1 cellular context compared by ENCODE assay signal in the genomic region with DNA sequence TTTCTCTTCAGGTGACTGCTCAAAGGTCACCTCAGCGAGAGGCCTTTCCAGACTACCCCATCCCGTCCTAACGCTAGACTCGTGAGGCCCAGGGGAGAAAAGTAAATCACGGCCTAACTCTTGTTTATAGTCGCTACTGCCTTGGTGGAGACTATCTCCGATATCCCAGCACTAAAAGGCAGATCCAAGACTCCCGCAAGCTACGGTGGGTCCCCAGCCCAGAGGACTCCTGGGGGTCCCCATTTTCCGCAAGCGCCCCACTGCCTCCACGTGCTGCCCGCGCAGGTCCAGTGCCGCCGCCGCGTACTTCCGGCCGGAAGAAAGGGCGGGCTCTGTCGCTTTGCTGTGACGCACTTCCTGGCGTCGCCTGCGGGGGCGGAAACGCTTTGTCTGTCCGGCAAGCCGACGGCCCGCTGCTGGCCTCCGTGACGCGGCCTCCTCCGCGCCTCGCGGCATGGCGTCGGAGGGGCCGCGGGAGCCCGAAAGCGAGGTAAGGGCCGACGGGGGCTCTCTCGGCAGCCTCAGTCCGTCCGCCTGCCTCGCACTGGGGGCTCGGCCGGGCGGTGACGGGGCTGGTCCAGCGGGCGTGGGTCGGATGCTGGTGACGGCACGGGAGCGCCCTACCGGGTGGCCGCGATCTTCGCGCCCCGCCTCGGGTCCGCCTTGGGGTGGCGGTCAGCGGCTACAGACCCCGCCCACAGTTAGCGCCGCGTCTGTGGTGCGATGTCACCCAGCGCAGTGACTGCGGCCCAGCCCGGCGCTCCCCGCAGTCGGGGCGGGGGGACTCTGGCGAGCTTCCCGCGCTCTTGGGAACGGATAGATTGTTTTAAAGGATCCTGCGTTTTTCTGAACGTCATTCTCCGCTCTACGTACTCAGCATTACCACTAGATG.
A peak's percentile ranks its signal among the peaks of the same experiment; 100 is the strongest.
TF ChIP-seq lines count a peak whose summit lies in the region.

A gene with protein sequence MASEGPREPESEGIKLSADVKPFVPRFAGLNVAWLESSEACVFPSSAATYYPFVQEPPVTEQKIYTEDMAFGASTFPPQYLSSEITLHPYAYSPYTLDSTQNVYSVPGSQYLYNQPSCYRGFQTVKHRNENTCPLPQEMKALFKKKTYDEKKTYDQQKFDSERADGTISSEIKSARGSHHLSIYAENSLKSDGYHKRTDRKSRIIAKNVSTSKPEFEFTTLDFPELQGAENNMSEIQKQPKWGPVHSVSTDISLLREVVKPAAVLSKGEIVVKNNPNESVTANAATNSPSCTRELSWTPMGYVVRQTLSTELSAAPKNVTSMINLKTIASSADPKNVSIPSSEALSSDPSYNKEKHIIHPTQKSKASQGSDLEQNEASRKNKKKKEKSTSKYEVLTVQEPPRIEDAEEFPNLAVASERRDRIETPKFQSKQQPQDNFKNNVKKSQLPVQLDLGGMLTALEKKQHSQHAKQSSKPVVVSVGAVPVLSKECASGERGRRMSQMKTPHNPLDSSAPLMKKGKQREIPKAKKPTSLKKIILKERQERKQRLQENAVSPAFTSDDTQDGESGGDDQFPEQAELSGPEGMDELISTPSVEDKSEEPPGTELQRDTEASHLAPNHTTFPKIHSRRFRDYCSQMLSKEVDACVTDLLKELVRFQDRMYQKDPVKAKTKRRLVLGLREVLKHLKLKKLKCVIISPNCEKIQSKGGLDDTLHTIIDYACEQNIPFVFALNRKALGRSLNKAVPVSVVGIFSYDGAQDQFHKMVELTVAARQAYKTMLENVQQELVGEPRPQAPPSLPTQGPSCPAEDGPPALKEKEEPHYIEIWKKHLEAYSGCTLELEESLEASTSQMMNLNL (plus strand): TSS at position 378 of the 892 bp plus-strand sequence. CDS start 77 bp downstream, at position 455.

TF ChIP-seq in GM12878, 131 proteins besides CTCF, POLR2A, EP300 and RAD21 (continued from another document and continues in another):
- TF ChIP-seq MYB (IDR thresholded peaks at IDR 0.05; ENCODE audit: borderline replicate concordance, low read depth, low read length) (peak; percentile 12; the same call in 1 of the 2 replicates), ATF7 (IDR thresholded peaks at IDR 0.05; ENCODE audit: low read depth) (no peak; the same call in 1 of the 2 replicates), RAD51 (IDR thresholded peaks at IDR 0.05) (peak; percentile 59), HDGF (IDR thresholded peaks at IDR 0.05) (0 out of 2 replicates have a peak, but pooled peaks have one; percentile 19), FOS (IDR thresholded peaks at IDR 0.05; ENCODE audit: borderline replicate concordance, extremely low read depth, insufficient read length) (no peak), POLR2AphosphoS2 (IDR thresholded peaks at IDR 0.05; ENCODE audit: low read depth, low read length) (peak; percentile 95), CHD1 (IDR thresholded peaks at IDR 0.05; ENCODE audit: low read depth, low read length) (no peak), RUNX3 (IDR thresholded peaks at IDR 0.05; ENCODE audit: low read length) (peak; percentile 57; the same call in 1 of the 2 replicates), LARP7 (IDR thresholded peaks at IDR 0.05) (peak; percentile 98), POLR2AphosphoS5 (IDR thresholded peaks at IDR 0.05; ENCODE audit: low read length) (peak; percentile 96), CEBPB (IDR thresholded peaks at IDR 0.05; ENCODE audit: borderline replicate concordance in 1 of 2, low read depth in 2 of 2, low read length in 2 of 2) (no peak), BCLAF1 (IDR thresholded peaks at IDR 0.05) (no peak), SIX5 (IDR thresholded peaks at IDR 0.05; ENCODE audit: low read depth, low read length, severe bottlenecking) (peak; percentile 70), JUND (IDR thresholded peaks at IDR 0.05; ENCODE audit: low read depth, low read length) (no peak), NR2C2 (IDR thresholded peaks at IDR 0.05; ENCODE audit: borderline replicate concordance, control insufficient read depth, insufficient read length, low read depth) (no peak), SIN3A (IDR thresholded peaks at IDR 0.05; ENCODE audit: low read depth, low read length) (peak; percentile 96), SUPT20H (IDR thresholded peaks at IDR 0.05; ENCODE audit: borderline replicate concordance, control insufficient read depth, low read depth, low read length) (no peak), CREB1 (IDR thresholded peaks at IDR 0.05; ENCODE audit: low read depth) (peak; percentile 98), MEF2A (IDR thresholded peaks at IDR 0.05; ENCODE audit: insufficient read depth, low read depth, low read length) (no peak), HDAC6 (IDR thresholded peaks at IDR 0.05; ENCODE audit: unreplicated experiment) (peak; percentile 49), NFIC (IDR thresholded peaks at IDR 0.05; ENCODE audit: low read depth, low read length) (0 out of 2 replicates have a peak, but pooled peaks have one; percentile 9), POU2F2 (IDR thresholded peaks at IDR 0.05; ENCODE audit: borderline replicate concordance, low read depth, low read length) (peak; percentile 83), ESRRA (IDR thresholded peaks at IDR 0.05; ENCODE audit: low read length) (peak; percentile 33; the same call in 1 of the 2 replicates), E4F1 (IDR thresholded peaks at IDR 0.05; ENCODE audit: borderline replicate concordance, partially characterized antibody) (peak; percentile 83), BRCA1 (IDR thresholded peaks at IDR 0.05; ENCODE audit: low read depth, low read length) (no peak), JUNB (IDR thresholded peaks at IDR 0.05) (no peak), MTA2 (IDR thresholded peaks at IDR 0.05; ENCODE audit: low read depth) (0 out of 2 replicates have a peak, but pooled peaks have one; percentile 19), EGR1 (IDR thresholded peaks at IDR 0.05; ENCODE audit: borderline replicate concordance in 1 of 2, low read depth in 2 of 2, low read length in 2 of 2) (peak; percentile 91 to 100), BACH1 (IDR thresholded peaks at IDR 0.05; ENCODE audit: borderline replicate concordance) (peak; percentile 92), SMAD1 (IDR thresholded peaks at IDR 0.05; ENCODE audit: low read depth, partially characterized antibody) (no peak), SREBF2 (IDR thresholded peaks at IDR 0.05; ENCODE audit: low read length) (peak; percentile 58), ZNF24 (IDR thresholded peaks at IDR 0.05) (no peak)
- TF ChIP-seq, protein P1, sequence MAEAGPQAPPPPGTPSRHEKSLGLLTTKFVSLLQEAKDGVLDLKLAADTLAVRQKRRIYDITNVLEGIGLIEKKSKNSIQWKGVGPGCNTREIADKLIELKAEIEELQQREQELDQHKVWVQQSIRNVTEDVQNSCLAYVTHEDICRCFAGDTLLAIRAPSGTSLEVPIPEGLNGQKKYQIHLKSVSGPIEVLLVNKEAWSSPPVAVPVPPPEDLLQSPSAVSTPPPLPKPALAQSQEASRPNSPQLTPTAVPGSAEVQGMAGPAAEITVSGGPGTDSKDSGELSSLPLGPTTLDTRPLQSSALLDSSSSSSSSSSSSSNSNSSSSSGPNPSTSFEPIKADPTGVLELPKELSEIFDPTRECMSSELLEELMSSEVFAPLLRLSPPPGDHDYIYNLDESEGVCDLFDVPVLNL (IDR thresholded peaks at IDR 0.05; ENCODE audit: low read depth, low read length) = peak; percentile 69; the same call in 1 of the 2 replicates
- TF ChIP-seq, protein P2, sequence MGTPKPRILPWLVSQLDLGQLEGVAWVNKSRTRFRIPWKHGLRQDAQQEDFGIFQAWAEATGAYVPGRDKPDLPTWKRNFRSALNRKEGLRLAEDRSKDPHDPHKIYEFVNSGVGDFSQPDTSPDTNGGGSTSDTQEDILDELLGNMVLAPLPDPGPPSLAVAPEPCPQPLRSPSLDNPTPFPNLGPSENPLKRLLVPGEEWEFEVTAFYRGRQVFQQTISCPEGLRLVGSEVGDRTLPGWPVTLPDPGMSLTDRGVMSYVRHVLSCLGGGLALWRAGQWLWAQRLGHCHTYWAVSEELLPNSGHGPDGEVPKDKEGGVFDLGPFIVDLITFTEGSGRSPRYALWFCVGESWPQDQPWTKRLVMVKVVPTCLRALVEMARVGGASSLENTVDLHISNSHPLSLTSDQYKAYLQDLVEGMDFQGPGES (IDR thresholded peaks at IDR 0.05) = no peak
- TF ChIP-seq, protein P3, sequence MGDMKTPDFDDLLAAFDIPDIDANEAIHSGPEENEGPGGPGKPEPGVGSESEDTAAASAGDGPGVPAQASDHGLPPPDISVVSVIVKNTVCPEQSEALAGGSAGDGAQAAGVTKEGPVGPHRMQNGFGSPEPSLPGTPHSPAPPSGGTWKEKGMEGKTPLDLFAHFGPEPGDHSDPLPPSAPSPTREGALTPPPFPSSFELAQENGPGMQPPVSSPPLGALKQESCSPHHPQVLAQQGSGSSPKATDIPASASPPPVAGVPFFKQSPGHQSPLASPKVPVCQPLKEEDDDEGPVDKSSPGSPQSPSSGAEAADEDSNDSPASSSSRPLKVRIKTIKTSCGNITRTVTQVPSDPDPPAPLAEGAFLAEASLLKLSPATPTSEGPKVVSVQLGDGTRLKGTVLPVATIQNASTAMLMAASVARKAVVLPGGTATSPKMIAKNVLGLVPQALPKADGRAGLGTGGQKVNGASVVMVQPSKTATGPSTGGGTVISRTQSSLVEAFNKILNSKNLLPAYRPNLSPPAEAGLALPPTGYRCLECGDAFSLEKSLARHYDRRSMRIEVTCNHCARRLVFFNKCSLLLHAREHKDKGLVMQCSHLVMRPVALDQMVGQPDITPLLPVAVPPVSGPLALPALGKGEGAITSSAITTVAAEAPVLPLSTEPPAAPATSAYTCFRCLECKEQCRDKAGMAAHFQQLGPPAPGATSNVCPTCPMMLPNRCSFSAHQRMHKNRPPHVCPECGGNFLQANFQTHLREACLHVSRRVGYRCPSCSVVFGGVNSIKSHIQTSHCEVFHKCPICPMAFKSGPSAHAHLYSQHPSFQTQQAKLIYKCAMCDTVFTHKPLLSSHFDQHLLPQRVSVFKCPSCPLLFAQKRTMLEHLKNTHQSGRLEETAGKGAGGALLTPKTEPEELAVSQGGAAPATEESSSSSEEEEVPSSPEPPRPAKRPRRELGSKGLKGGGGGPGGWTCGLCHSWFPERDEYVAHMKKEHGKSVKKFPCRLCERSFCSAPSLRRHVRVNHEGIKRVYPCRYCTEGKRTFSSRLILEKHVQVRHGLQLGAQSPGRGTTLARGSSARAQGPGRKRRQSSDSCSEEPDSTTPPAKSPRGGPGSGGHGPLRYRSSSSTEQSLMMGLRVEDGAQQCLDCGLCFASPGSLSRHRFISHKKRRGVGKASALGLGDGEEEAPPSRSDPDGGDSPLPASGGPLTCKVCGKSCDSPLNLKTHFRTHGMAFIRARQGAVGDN (IDR thresholded peaks at IDR 0.05) = peak; percentile 88; the same call in 1 of the 2 replicates
- TF ChIP-seq, protein P4, sequence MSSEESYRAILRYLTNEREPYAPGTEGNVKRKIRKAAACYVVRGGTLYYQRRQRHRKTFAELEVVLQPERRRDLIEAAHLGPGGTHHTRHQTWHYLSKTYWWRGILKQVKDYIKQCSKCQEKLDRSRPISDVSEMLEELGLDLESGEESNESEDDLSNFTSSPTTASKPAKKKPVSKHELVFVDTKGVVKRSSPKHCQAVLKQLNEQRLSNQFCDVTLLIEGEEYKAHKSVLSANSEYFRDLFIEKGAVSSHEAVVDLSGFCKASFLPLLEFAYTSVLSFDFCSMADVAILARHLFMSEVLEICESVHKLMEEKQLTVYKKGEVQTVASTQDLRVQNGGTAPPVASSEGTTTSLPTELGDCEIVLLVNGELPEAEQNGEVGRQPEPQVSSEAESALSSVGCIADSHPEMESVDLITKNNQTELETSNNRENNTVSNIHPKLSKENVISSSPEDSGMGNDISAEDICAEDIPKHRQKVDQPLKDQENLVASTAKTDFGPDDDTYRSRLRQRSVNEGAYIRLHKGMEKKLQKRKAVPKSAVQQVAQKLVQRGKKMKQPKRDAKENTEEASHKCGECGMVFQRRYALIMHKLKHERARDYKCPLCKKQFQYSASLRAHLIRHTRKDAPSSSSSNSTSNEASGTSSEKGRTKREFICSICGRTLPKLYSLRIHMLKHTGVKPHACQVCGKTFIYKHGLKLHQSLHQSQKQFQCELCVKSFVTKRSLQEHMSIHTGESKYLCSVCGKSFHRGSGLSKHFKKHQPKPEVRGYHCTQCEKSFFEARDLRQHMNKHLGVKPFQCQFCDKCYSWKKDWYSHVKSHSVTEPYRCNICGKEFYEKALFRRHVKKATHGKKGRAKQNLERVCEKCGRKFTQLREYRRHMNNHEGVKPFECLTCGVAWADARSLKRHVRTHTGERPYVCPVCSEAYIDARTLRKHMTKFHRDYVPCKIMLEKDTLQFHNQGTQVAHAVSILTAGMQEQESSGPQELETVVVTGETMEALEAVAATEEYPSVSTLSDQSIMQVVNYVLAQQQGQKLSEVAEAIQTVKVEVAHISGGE (CRISPR knock-in tag; IDR thresholded peaks at IDR 0.05) = 0 out of 2 replicates have a peak, but pooled peaks have one; percentile 37
